ENCODE assay signal across 8 cellular contexts in genomic region chr3:129626744-129627349, GRCh38. TPM values are rescaled to one million over a fixed set of nuclear protein-coding genes. Genes with fewer than 3 reads are reported as not detected.
DNase-seq lines count a peak whose midpoint lies in the region; ATAC-seq and TF ChIP-seq lines count a peak whose summit lies in the region.

No MANE protein-coding gene starts in this region.

- POLR2A ChIA-PET in BJ (lab: Charles Lee) = interaction anchor here (1.0 kb wide), 1 partner anchor 15 kb away, joined by 3 read pairs; no protein-coding TSS in a partner anchor

- no peak for TF ChIP-seq CTCF in BJ (IDR thresholded peaks at IDR 0.05; ENCODE audit: insufficient read depth, low read depth, low read length)

- H3K9ac ChIP-seq in mucosa of stomach (ENCODE audit: low read length) = peak overlapping the region; percentile 93

- H3K4me3 ChIP-seq in BJ (ENCODE audit: low read depth, low read length) (peak overlapping the region; percentile 38), mucosa of stomach (ENCODE audit: low read length) (peak overlapping the region; percentile 48)

- H3K27me3 ChIP-seq in BJ (ENCODE audit: control insufficient read depth, insufficient read depth, low read length) = no peaks in the 10 kb centered on the region
- H3K27me3 ChIP-seq in mucosa of stomach (ENCODE audit: control insufficient read depth, insufficient read depth, low read length) = no peaks in the 10 kb centered on the region

- H3K4me1 Mint-ChIP-seq in stimulated activated naive CD8-positive, alpha-beta T cell treated with anti-CD3 and anti-CD28 coated beads, Interleukin-15, amount 100 ng/mL, for 72 hours = peaks cover 13% of the 10 kb centered on the region

- H3K27me3 Mint-ChIP-seq in stimulated activated naive CD8-positive, alpha-beta T cell treated with anti-CD3 and anti-CD28 coated beads, Interleukin-15, amount 100 ng/mL, for 72 hours = peaks cover 6% of the 10 kb centered on the region

- peaks cover 54% of the 10 kb centered on the region for H3K4me1 ChIP-seq in mucosa of stomach (ENCODE audit: control insufficient read depth, insufficient read depth, low read length)

- H3K9me3 ChIP-seq in mucosa of stomach (ENCODE audit: control insufficient read depth, low read length) = no peaks in the 10 kb centered on the region

- ATAC-seq in GM18861 (IDR thresholded peaks at IDR 0.05; ENCODE audit: unreplicated experiment) (peak; percentile 93), HG03045 (IDR thresholded peaks at IDR 0.05; ENCODE audit: unreplicated experiment) (peak; percentile 97)
- ATAC-seq in stimulated activated naive CD8-positive, alpha-beta T cell treated with anti-CD3 and anti-CD28 coated beads, Interleukin-15, amount 100 ng/mL, for 72 hours = peak; percentile 90

- peak; percentile 74 for TF ChIP-seq POLR2A in erythroblast (IDR thresholded peaks at IDR 0.05; ENCODE audit: low read length)

- H3K36me3 ChIP-seq in BJ (ENCODE audit: control insufficient read depth, insufficient read depth, low read length) (no peaks in the 10 kb centered on the region), mucosa of stomach (ENCODE audit: control insufficient read depth, insufficient read depth, low read length) (no peaks in the 10 kb centered on the region)

- H3K27ac Mint-ChIP-seq in stimulated activated naive CD8-positive, alpha-beta T cell treated with anti-CD3 and anti-CD28 coated beads, Interleukin-15, amount 100 ng/mL, for 72 hours = peak overlapping the region; percentile 59 to 84

- DNase-seq in BJ (ENCODE audit: low read depth) (no peak), NCI-H524 (lab: John Stamatoyannopoulos, UW) (peak; percentile 80 to 92), erythroblast (lab: John Stamatoyannopoulos, UW) (peak; percentile 87)
- peak; percentile 89 for DNase-seq in activated CD8-positive, alpha-beta memory T cell treated with anti-CD3 and anti-CD28 coated beads, Interleukin-2, amount 50 U/mL, for 48 hours
- peak; percentile 72 to 79 for DNase-seq in stimulated activated naive CD8-positive, alpha-beta T cell treated with anti-CD3 and anti-CD28 coated beads, Interleukin-15, amount 100 ng/mL, for 72 hours

- peak overlapping the region; percentile 89 to 91 for H3K4me3 Mint-ChIP-seq in stimulated activated naive CD8-positive, alpha-beta T cell treated with anti-CD3 and anti-CD28 coated beads, Interleukin-15, amount 100 ng/mL, for 72 hours

- H3K9me3 Mint-ChIP-seq in stimulated activated naive CD8-positive, alpha-beta T cell treated with anti-CD3 and anti-CD28 coated beads, Interleukin-15, amount 100 ng/mL, for 72 hours = no peaks in the 10 kb centered on the region

- CTCF ChIA-PET in BJ (lab: Yijun Ruan, JAX) = interaction anchor here (0.8 to 3.2 kb wide), 10 partner anchors 8 to 311 kb away, joined by 3 to 22 read pairs (median 4); no protein-coding TSS in a partner anchor

RNA-seq across cellular contexts. Expression of gene PLXND1, which starts 20.4 kb away (rescaled TPM):
- 84.6 and 128 TPM in 2 replicates for polyA plus RNA-seq in BJ (2011; rRNA removed)
- 84.0 and 88.3 TPM in 2 replicates for polyA minus RNA-seq in BJ (2011; rRNA and poly(A)+ RNA removed)
